8 cellular contexts compared by ENCODE assay signal in genomic region chr20:8790442-8791074, GRCh38.
DNase-seq lines count a peak whose midpoint lies in the region; ATAC-seq, FAIRE-seq and TF ChIP-seq lines count a peak whose summit lies in the region.

No MANE protein-coding gene starts in this region.

- no TSS peak for BruUV-seq in Panc1 (replicated peaks; lab: Mats Ljungman, UMichigan)

- no peaks in the 10 kb centered on the region for H3K4me1 Mint-ChIP-seq in nephron

- DNase-seq in DMS 273 (lab: John Stamatoyannopoulos, UW; ENCODE audit: unreplicated experiment) (peak; percentile 71), DMS 273 treated with DMSO at 0.1 percent for 48 hours (lab: John Stamatoyannopoulos, UW) (no peak), HL-60 (ENCODE audit: low read depth in 1 of 2, low spot score in 1 of 2) (peak in 1 of 2 experiments; percentile 6), Panc1 (ENCODE audit: low read depth, low spot score) (peak; percentile 51), epithelial cell of esophagus (ENCODE audit: low read depth) (peak; percentile 55), GM12892 (ENCODE audit: insufficient read length) (no peak)

- H3K4me1 ChIP-seq in Panc1 (ENCODE audit: control insufficient read depth, insufficient read depth, low read length): no peaks in the 10 kb centered on the region

- H3K27me3 ChIP-seq in HL-60 (ENCODE audit: insufficient read depth, poor library complexity, severe bottlenecking) (no peaks in the 10 kb centered on the region), Panc1 (ENCODE audit: control insufficient read depth, insufficient read depth, low read length) (no peaks in the 10 kb centered on the region)

- peaks cover 21% of the 10 kb centered on the region for H3K36me3 Mint-ChIP-seq in nephron (ENCODE audit: low read depth)

- FAIRE-seq in GM12892 (lab: Jason Lieb, UNC): no peak

- POLR2A ChIA-PET in Panc1 (lab: Charles Lee): no interaction called here

- no peaks in the 10 kb centered on the region for H3K9me3 Mint-ChIP-seq in nephron

- in situ Hi-C loops in Panc1 (cut with HindIII; ENCODE audit: low pct_unique_long_range_greater_than_20kb, low sequenced_read_pairs): no loop called here

- H3K27ac ChIP-seq in HL-60 (replicated peaks) (no peak overlapping the region), Panc1 (ENCODE audit: low read length) (no peak overlapping the region)

- ATAC-seq in GM19043 (IDR thresholded peaks at IDR 0.05; ENCODE audit: low read depth, unreplicated experiment) (peak; percentile 61), Panc1 (no peak)

- no peaks in the 10 kb centered on the region for H3K9me3 ChIP-seq in Panc1 (ENCODE audit: control insufficient read depth, insufficient read depth, low read depth, low read length)

- CTCF ChIA-PET in Panc1 (lab: Charles Lee): interaction anchor here (0.6 to 1.6 kb wide), 5 partner anchors 18 to 603 kb away, joined by 3 to 6 read pairs (median 3); no protein-coding TSS in a partner anchor

- TF ChIP-seq CTCF in HL-60 (IDR thresholded peaks at IDR 0.05; ENCODE audit: insufficient read depth, low read length) (peak; percentile 97), Panc1 (IDR thresholded peaks at IDR 0.05) (peak; percentile 89), epithelial cell of esophagus (IDR thresholded peaks at IDR 0.05; ENCODE audit: insufficient read depth, low read depth, low read length, missing control alignments) (peak; percentile 99), nephron (IDR thresholded peaks at IDR 0.05; ENCODE audit: unreplicated experiment in 3 of 3) (peak; percentile 87 to 99 (median 90))

- no peak for TF ChIP-seq POLR2A in GM12892 (IDR thresholded peaks at IDR 0.05; ENCODE audit: low read depth, low read length)

- no peaks in the 10 kb centered on the region for H3K36me3 ChIP-seq in Panc1 (ENCODE audit: control insufficient read depth, insufficient read depth, low read length)

- H3K4me3 Mint-ChIP-seq in nephron: no peak overlapping the region

- no peak overlapping the region for H3K27ac Mint-ChIP-seq in nephron

- intact Hi-C loops in Panc1 (cut with micrococcal nuclease; ENCODE audit: unreplicated experiment): loop anchor here (10.0 kb wide), 1 partner anchor 564 kb away; no protein-coding TSS in a partner anchor

- H3K4me3 ChIP-seq in HL-60 (replicated peaks; ENCODE audit: insufficient read depth, low read length) (no peak overlapping the region), Panc1 (ENCODE audit: low read depth in 2 of 2, low read length in 2 of 2) (no peak overlapping the region), epithelial cell of esophagus (ENCODE audit: low read length) (no peak overlapping the region)

- no peaks in the 10 kb centered on the region for H3K27me3 Mint-ChIP-seq in nephron (ENCODE audit: low read depth)

Comparison
In these comparisons a context has a peak if more than half of its experiments do, and no peak if none do; other contexts are left out.
1. DNase-seq: peak in DMS 273 (single experiment), Panc1 (single experiment) and epithelial cell of esophagus (single experiment); none in DMS 273 treated with DMSO at 0.1 percent for 48 hours (single experiment) and GM12892 (single experiment).
2. Peak in every context shown above with its lines, with median percentiles within 50 percentile points of each other: CTCF ChIP-seq.